Comparison of ENCODE assay signal across 8 cellular contexts in the genomic region with DNA sequence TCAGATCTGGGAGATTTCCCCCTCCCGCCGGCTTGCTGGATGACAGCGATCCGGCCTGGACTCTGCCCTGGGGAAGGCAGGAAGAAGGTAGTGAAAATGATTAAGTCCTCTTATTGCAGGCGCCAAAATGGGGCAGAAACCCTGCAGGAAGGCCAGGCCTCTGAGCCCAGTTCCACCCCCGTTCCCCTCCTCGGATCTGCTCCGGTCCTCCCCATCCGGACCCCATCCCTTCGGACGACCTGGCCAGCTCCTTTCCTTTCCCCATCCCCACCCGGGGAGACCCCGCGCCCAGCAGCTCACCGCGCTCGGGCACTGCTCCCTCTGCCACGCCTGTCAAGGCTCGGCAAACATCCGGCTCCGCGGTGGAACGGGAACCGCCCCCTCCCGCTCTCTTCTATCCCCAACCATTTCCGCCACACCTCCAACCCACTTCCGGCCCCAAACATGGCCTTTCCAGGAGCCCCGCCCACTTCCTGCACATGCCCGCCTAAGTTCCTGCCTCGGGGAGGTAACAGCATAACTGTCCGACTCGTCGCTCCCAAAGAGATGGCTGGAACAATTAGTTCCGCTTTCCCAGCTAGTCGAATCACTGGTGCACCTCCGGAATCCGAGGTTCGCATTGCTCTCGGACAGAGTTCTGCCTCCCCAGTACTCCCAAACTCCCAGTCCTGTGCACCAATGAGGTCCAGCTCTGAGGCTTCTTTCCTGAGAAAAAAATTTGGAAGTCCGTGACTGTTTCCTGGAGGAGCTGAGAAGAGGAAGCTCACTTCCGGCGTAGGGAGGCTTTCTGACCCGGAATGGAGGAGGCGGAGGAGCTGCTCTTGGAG. TPM values are rescaled to one million over a fixed set of nuclear protein-coding genes. Genes with fewer than 3 reads are reported as not detected.
DNase-seq lines count a peak whose midpoint lies in the region; ATAC-seq and TF ChIP-seq lines count a peak whose summit lies in the region.

A gene (minus strand): TSS at position 369 of the 827 bp plus-strand sequence. CDS start 4,512 bp downstream, outside the sequence.
A gene (plus strand): TSS at position 781 of the 827 bp plus-strand sequence. CDS start 17 bp downstream, at position 798.

- no peaks in the 10 kb centered on the region for H3K9me3 Mint-ChIP-seq in T-helper 2 cell treated with Interferon-gamma antibody and Interleukin-4, amounts not matched to agents 5 μg/mL and 100 μg/mL, for 36 hours

- intact Hi-C loops in ascending aorta (cut with DNase I) (loop anchor here (1.0 to 5.0 kb wide), 4 partner anchors 10 to 1066 kb away; a partner anchor contains a TSS), right cardiac atrium (cut with DNase I) (no loop called here), vagina (cut with DNase I) (no loop called here)

- TF ChIP-seq POLR2A in vagina (IDR thresholded peaks at IDR 0.05), result peak in 1 of 2 donors; percentile 52

- H3K4me1 ChIP-seq in ascending aorta (peaks cover 33 to 51% of the 10 kb centered on the region in 2 donors), right cardiac atrium (ENCODE audit: control insufficient read depth, insufficient read depth, low read length) (peaks cover 16% of the 10 kb centered on the region), vagina (peaks cover 63% of the 10 kb centered on the region)

- H3K4me3 ChIP-seq in ascending aorta (peak within 1 kb of the TSS; percentile 79 to 82), right cardiac atrium (ENCODE audit: low read length) (peak within 1 kb of the TSS; percentile 91), vagina (peak within 1 kb of the TSS; percentile 78 to 93)

- peak within 1 kb of the TSS; percentile 92 for H3K27ac Mint-ChIP-seq in T-helper 2 cell treated with Interferon-gamma antibody and Interleukin-4, amounts not matched to agents 5 μg/mL and 100 μg/mL, for 36 hours

- H3K9me3 ChIP-seq in ascending aorta, result no peaks in the 10 kb centered on the region
- H3K9me3 ChIP-seq in right cardiac atrium (ENCODE audit: control insufficient read depth, low read length), result no peaks in the 10 kb centered on the region
- no peaks in the 10 kb centered on the region for H3K9me3 ChIP-seq in vagina

- TF ChIP-seq CTCF in ascending aorta (IDR thresholded peaks at IDR 0.05) (no peak), vagina (IDR thresholded peaks at IDR 0.05) (no peak)

- H3K36me3 Mint-ChIP-seq in T-helper 2 cell treated with Interferon-gamma antibody and Interleukin-4, amounts not matched to agents 5 μg/mL and 100 μg/mL, for 36 hours (ENCODE audit: low read depth), result peaks cover 45% of the 10 kb centered on the region

- DNase-seq in NCI-H1930 (lab: John Stamatoyannopoulos, UW) (peak; percentile 99 to 100), ascending aorta (ENCODE audit: low spot score in 2 of 2) (peak; percentile 96 to 100), right cardiac atrium (peak; percentile 99 to 100 (median 100)), pulmonary artery endothelial cell (ENCODE audit: low read depth, low spot score) (peak; percentile 96), vagina (ENCODE audit: extremely low spot score in 2 of 2) (peak in 1 of 2 donors; percentile 99)
- DNase-seq in T-helper 2 cell treated with Interferon-gamma antibody and Interleukin-4, amounts not matched to agents 5 μg/mL and 100 μg/mL, for 36 hours (ENCODE audit: low spot score), result peak; percentile 99

- H3K36me3 ChIP-seq in ascending aorta (peaks cover 41% of the 10 kb centered on the region in 2 donors), vagina (peaks cover 0 to 28% of the 10 kb centered on the region in 2 donors)

- H3K27ac ChIP-seq in ascending aorta, result peak within 1 kb of the TSS; percentile 85 to 91
- peak within 1 kb of the TSS; percentile 95 for H3K27ac ChIP-seq in right cardiac atrium (ENCODE audit: low read length)
- peak within 1 kb of the TSS; percentile 95 for H3K27ac ChIP-seq in vagina

- under 1% methylated on average over 44 of the region's 44 CpGs for WGBS in right cardiac atrium

- ATAC-seq in GM18502 (IDR thresholded peaks at IDR 0.05; ENCODE audit: poor library complexity, unreplicated experiment), result peak; percentile 88
- peak; percentile 91 for ATAC-seq in HG02970 (IDR thresholded peaks at IDR 0.05; ENCODE audit: low FRiP score, unreplicated experiment)
- ATAC-seq in right cardiac atrium, result peak; percentile 95 to 96

- H3K4me3 Mint-ChIP-seq in T-helper 2 cell treated with Interferon-gamma antibody and Interleukin-4, amounts not matched to agents 5 μg/mL and 100 μg/mL, for 36 hours, result peak within 1 kb of the TSS; percentile 99

- no peaks in the 10 kb centered on the region for H3K27me3 Mint-ChIP-seq in T-helper 2 cell treated with Interferon-gamma antibody and Interleukin-4, amounts not matched to agents 5 μg/mL and 100 μg/mL, for 36 hours (ENCODE audit: low read depth)

- H3K27me3 ChIP-seq in ascending aorta, result no peaks in the 10 kb centered on the region
- H3K27me3 ChIP-seq in right cardiac atrium (ENCODE audit: control insufficient read depth, insufficient read depth), result no peaks in the 10 kb centered on the region
- no peaks in the 10 kb centered on the region for H3K27me3 ChIP-seq in vagina

- peaks cover 28% of the 10 kb centered on the region for H3K4me1 Mint-ChIP-seq in T-helper 2 cell treated with Interferon-gamma antibody and Interleukin-4, amounts not matched to agents 5 μg/mL and 100 μg/mL, for 36 hours (ENCODE audit: low read depth)

RNA-seq across cellular contexts. Expression of the first gene that starts in this region (rescaled TPM):
- total RNA-seq in ascending aorta (104 TPM), right cardiac atrium (100 to 1,000 TPM; 101 to 112 (median 106) TPM), pulmonary artery endothelial cell (18.5 and 23.1 TPM in 2 replicates), vagina (80.3 TPM)
- 53.4 TPM for polyA plus RNA-seq in right cardiac atrium

RNA-seq across cellular contexts. Expression of the second gene that starts in this region (rescaled TPM):
- 9.7 TPM for total RNA-seq in ascending aorta
- 1 to 10 TPM; 5.8 to 8.8 (median 7.5) TPM for total RNA-seq in right cardiac atrium
- 5.9 TPM for polyA plus RNA-seq in right cardiac atrium
- total RNA-seq in pulmonary artery endothelial cell, result 5.1 and 6.2 TPM in 2 replicates
- total RNA-seq in vagina, result 12.5 TPM
